Comparison of ENCODE assay signal across 8 cellular contexts in the genomic region with DNA sequence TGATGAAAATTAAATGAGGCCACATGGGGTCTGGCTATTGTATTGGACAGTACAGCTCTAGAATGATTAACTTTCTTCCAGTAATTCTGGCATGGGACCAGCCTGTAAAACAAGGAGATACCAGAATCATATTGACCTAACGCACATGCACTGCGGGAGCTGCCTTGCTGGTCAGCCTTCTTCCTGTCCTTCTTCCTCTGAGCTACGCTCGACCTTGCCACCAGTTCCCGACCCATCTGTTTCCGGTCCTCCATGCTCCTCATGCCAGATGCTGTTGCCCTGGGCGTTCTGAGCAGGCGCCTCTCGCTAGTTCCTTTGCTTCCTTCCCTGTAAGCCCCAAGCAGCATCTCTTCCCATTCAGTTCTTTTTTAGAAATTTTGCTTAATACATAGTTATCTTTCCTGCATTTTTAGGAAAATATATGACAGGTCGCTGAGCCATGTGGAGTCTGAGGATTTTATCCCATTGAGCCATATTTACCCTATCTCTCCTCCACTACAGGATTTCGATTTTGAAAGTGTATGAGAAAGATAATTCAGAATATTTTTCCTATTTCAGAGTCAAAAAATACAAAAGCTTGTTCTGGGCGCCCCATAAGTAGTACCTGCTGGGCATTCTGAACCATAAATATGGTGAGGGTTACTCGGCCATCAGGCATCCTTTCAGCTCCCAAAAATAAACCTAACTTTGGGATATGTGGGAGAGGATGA. TPM values are rescaled to one million over a fixed set of nuclear protein-coding genes. Genes with fewer than 3 reads are reported as not detected.
A peak's percentile ranks its signal among the peaks of the same experiment; 100 is the strongest.
DNase-seq lines count a peak whose midpoint lies in the region; ATAC-seq, FAIRE-seq and TF ChIP-seq lines count a peak whose summit lies in the region.
"Had no signal": no experiment of that assay in that cellular context is flagged by ENCODE, and none has a peak within 500 bp of the region (broad histone marks: within the 10 kb centered on the region; RNA-seq: fewer than 3 reads in every experiment).

No MANE protein-coding gene starts in this region.

- H3K4me3 ChIP-seq in stomach: peak overlapping the region in 2 of 4 donors; percentile 6 to 29

- H3K9me3 ChIP-seq in stomach: no peaks in the 10 kb centered on the region

- ATAC-seq in GM21390 (IDR thresholded peaks at IDR 0.05; ENCODE audit: unreplicated experiment) (peak; percentile 14), WTC11 (peak; percentile 56; the same call in 1 of the 2 replicates)

- no peak overlapping the region for H3K4me3 Mint-ChIP-seq in WTC11

- no peak for TF ChIP-seq CTCF in WTC11 (IDR thresholded peaks at IDR 0.05)
- TF ChIP-seq CTCF in stomach (IDR thresholded peaks at IDR 0.05): no peak

- TF ChIP-seq POLR2A in stomach (IDR thresholded peaks at IDR 0.05): no peak

- H3K36me3 Mint-ChIP-seq in WTC11: no peaks in the 10 kb centered on the region

- DNase-seq in WTC11 (ENCODE audit: low spot score) (no peak), stomach (no peak), cerebellum (ENCODE audit: low spot score) (no peak), NCI-H774 (lab: John Stamatoyannopoulos, UW) (no peak)
- DNase-seq in stimulated activated CD4-positive, alpha-beta T cell treated with anti-CD3 and anti-CD28 coated beads, Interleukin-12 subunit alpha, Interleukin-12 subunit beta, amount 100 ng/mL, for 4 hours: no peak
- DNase-seq: stimulated activated CD8-positive, alpha-beta memory T cell treated with anti-CD3 and anti-CD28 coated beads, Interleukin-4, amount 100 ng/mL, for 48 hours had no signal

- no peaks in the 10 kb centered on the region for H3K9me3 Mint-ChIP-seq in WTC11

- peak overlapping the region in 4 of 5 donors; percentile 25 to 55 (median 41) for H3K27ac ChIP-seq in stomach

- no peaks in the 10 kb centered on the region; the same call in 1 of the 2 replicates for H3K27me3 Mint-ChIP-seq in WTC11 (ENCODE audit: low read depth)

- peak overlapping the region; percentile 37; the same call in 1 of the 2 replicates for H3K27ac Mint-ChIP-seq in WTC11

- peaks cover 26 to 39% (median 33%) of the 10 kb centered on the region in 4 donors for H3K4me1 ChIP-seq in stomach

- no peak for TF ChIP-seq EP300 in stomach (IDR thresholded peaks at IDR 0.05)

- WGBS in stomach, 5 donors: 44 to 57% (median 50%) methylated on average over 13 of the region's 13 CpGs

- CTCF ChIA-PET in WTC11 (lab: Charles Lee): interaction anchor here (0.9 kb wide), 1 partner anchor 30 kb away, joined by 3 read pairs; no protein-coding TSS in a partner anchor

- H3K27me3 ChIP-seq in stomach: no peaks in the 10 kb centered on the region

- H3K36me3 ChIP-seq in stomach: no peaks in the 10 kb centered on the region

- peak; percentile 24 for FAIRE-seq in islet of Langerhans (lab: Jason Lieb, UNC)

- H3K4me1 Mint-ChIP-seq in WTC11: peaks cover 25% of the 10 kb centered on the region

- POLR2A ChIA-PET in WTC11 (lab: Charles Lee): no interaction called here

- intact Hi-C loops in stomach (cut with DNase I; ENCODE audit: low total_unique reads): no loop called here

TF ChIP-seq in WTC11, 78 proteins besides CTCF, POLR2A, EP300 and RAD21:
- TF ChIP-seq, protein P1, sequence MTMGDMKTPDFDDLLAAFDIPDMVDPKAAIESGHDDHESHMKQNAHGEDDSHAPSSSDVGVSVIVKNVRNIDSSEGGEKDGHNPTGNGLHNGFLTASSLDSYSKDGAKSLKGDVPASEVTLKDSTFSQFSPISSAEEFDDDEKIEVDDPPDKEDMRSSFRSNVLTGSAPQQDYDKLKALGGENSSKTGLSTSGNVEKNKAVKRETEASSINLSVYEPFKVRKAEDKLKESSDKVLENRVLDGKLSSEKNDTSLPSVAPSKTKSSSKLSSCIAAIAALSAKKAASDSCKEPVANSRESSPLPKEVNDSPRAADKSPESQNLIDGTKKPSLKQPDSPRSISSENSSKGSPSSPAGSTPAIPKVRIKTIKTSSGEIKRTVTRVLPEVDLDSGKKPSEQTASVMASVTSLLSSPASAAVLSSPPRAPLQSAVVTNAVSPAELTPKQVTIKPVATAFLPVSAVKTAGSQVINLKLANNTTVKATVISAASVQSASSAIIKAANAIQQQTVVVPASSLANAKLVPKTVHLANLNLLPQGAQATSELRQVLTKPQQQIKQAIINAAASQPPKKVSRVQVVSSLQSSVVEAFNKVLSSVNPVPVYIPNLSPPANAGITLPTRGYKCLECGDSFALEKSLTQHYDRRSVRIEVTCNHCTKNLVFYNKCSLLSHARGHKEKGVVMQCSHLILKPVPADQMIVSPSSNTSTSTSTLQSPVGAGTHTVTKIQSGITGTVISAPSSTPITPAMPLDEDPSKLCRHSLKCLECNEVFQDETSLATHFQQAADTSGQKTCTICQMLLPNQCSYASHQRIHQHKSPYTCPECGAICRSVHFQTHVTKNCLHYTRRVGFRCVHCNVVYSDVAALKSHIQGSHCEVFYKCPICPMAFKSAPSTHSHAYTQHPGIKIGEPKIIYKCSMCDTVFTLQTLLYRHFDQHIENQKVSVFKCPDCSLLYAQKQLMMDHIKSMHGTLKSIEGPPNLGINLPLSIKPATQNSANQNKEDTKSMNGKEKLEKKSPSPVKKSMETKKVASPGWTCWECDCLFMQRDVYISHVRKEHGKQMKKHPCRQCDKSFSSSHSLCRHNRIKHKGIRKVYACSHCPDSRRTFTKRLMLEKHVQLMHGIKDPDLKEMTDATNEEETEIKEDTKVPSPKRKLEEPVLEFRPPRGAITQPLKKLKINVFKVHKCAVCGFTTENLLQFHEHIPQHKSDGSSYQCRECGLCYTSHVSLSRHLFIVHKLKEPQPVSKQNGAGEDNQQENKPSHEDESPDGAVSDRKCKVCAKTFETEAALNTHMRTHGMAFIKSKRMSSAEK (CRISPR knock-in tag; IDR thresholded peaks at IDR 0.05; ENCODE audit: borderline replicate concordance): no peak
- no peak for TF ChIP-seq GTF2I (CRISPR knock-in tag; conservative IDR thresholded peaks at IDR 0.05)
- TF ChIP-seq ELF4 (CRISPR knock-in tag; IDR thresholded peaks at IDR 0.05; ENCODE audit: low read depth): no peak
- TF ChIP-seq FOXK1 (CRISPR knock-in tag; IDR thresholded peaks at IDR 0.05): no peak
- TF ChIP-seq NR1H2 (CRISPR knock-in tag; IDR thresholded peaks at IDR 0.05): no peak
- TF ChIP-seq, protein P2, sequence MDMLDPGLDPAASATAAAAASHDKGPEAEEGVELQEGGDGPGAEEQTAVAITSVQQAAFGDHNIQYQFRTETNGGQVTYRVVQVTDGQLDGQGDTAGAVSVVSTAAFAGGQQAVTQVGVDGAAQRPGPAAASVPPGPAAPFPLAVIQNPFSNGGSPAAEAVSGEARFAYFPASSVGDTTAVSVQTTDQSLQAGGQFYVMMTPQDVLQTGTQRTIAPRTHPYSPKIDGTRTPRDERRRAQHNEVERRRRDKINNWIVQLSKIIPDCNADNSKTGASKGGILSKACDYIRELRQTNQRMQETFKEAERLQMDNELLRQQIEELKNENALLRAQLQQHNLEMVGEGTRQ (CRISPR knock-in tag; IDR thresholded peaks at IDR 0.05): no peak
- TF ChIP-seq ESRRA (CRISPR knock-in tag; IDR thresholded peaks at IDR 0.05; ENCODE audit: borderline replicate concordance): no peak
- no peak for TF ChIP-seq ZNF671 (CRISPR knock-in tag; IDR thresholded peaks at IDR 0.05)
- TF ChIP-seq, protein P3, sequence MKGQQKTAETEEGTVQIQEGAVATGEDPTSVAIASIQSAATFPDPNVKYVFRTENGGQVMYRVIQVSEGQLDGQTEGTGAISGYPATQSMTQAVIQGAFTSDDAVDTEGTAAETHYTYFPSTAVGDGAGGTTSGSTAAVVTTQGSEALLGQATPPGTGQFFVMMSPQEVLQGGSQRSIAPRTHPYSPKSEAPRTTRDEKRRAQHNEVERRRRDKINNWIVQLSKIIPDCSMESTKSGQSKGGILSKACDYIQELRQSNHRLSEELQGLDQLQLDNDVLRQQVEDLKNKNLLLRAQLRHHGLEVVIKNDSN (CRISPR knock-in tag; IDR thresholded peaks at IDR 0.05): no peak
- TF ChIP-seq TEAD1 (CRISPR knock-in tag; IDR thresholded peaks at IDR 0.05): no peak
TF ChIP-seq in WTC11: peak in this region for 0.

RNA-seq across cellular contexts. Expression of a gene that starts 38.6 kb away (rescaled TPM):
- total RNA-seq in WTC11 (2021) (0.20 to 0.27 TPM (median 0.23 TPM) in 3 replicates), stomach (10 to 100 TPM in 1 of 5 donors, 1 to 10 TPM in 3, not detected in 1; 1.2 to 14.0 (median 2.8) TPM), cerebellum (31.3 TPM)
- 1 to 10 TPM; 1.3 to 3.8 (median 2.7) TPM for polyA plus RNA-seq in stomach
